8 cellular contexts compared by ENCODE assay signal in genomic region chr2:39435974-39436591, GRCh38. TPM values are rescaled to one million over a fixed set of nuclear protein-coding genes. Genes with fewer than 3 reads are reported as not detected.
DNase-seq lines count a peak whose midpoint lies in the region; ATAC-seq and TF ChIP-seq lines count a peak whose summit lies in the region.

No MANE protein-coding gene starts in this region.

- H3K4me1 ChIP-seq in Panc1 (ENCODE audit: control insufficient read depth, insufficient read depth, low read length), result peaks cover 47% of the 10 kb centered on the region
- H3K4me1 ChIP-seq in endodermal cell (ENCODE audit: control insufficient read depth, insufficient read depth, low read length), result peaks cover 9% of the 10 kb centered on the region
- H3K4me1 ChIP-seq in mononuclear cell (ENCODE audit: insufficient read depth, low read length), result peaks cover 24% of the 10 kb centered on the region
- H3K4me1 ChIP-seq in aorta (ENCODE audit: control insufficient read depth in 1 of 2, insufficient read depth in 2 of 2, low read length in 2 of 2), result peaks cover 6% of the 10 kb centered on the region in 2 donors

- H3K27ac Mint-ChIP-seq in endodermal cell, result peak overlapping the region; percentile 94

- in situ Hi-C loops in Panc1 (cut with HindIII; ENCODE audit: low pct_unique_long_range_greater_than_20kb, low sequenced_read_pairs), result no loop called here

- DNase-seq in AG09309 (ENCODE audit: low read depth) (no peak), Panc1 (ENCODE audit: low read depth, low spot score) (no peak), endodermal cell (no peak), aorta (peak in 1 of 2 donors; percentile 78)

- TF ChIP-seq CTCF in AG09309 (IDR thresholded peaks at IDR 0.05; ENCODE audit: control insufficient read depth, insufficient read depth, low read depth, low read length, missing control alignments), result no peak
- TF ChIP-seq CTCF in Panc1 (IDR thresholded peaks at IDR 0.05), result no peak
- no peak for TF ChIP-seq CTCF in endodermal cell (conservative IDR thresholded peaks at IDR 0.05)

- H3K4me1 Mint-ChIP-seq in endodermal cell, result peaks cover 52% of the 10 kb centered on the region

- H3K36me3 ChIP-seq in Panc1 (ENCODE audit: control insufficient read depth, insufficient read depth, low read length), result peaks cover 5% of the 10 kb centered on the region; the same call in 1 of the 2 replicates
- H3K36me3 ChIP-seq in endodermal cell (ENCODE audit: control insufficient read depth, insufficient read depth, low read length), result no peaks in the 10 kb centered on the region
- no peaks in the 10 kb centered on the region for H3K36me3 ChIP-seq in aorta (ENCODE audit: control insufficient read depth in 1 of 2, insufficient read depth in 2 of 2, low read length in 1 of 2)

- H3K4me3 Mint-ChIP-seq in endodermal cell, result peak overlapping the region; percentile 89

- intact Hi-C loops in Panc1 (cut with micrococcal nuclease; ENCODE audit: unreplicated experiment) (loop anchor here (5.0 kb wide), 1 partner anchor 59 kb away; no protein-coding TSS in a partner anchor), aorta (cut with DNase I) (loop anchor here in 1 of 2 donors (5.0 kb wide), 1 partner anchor 59 kb away; no protein-coding TSS in a partner anchor)

- peak overlapping the region; percentile 66 for H3K9ac ChIP-seq in endodermal cell (ENCODE audit: extremely low read depth, low read length, poor library complexity, severe bottlenecking)

- 2 to 3% methylated on average over 9 to 16 of the region's 16 CpGs for WGBS in endodermal cell (ENCODE audit: insufficient coverage in 1 of 2, insufficient read length in 1 of 2), 2 experiments
- WGBS in aorta, 2 donors, result 1% methylated on average over 16 of the region's 16 CpGs

- H3K27ac ChIP-seq in Panc1 (ENCODE audit: low read length) (peak overlapping the region; percentile 85), endodermal cell (ENCODE audit: low read depth, low read length) (peak overlapping the region; percentile 80), aorta (ENCODE audit: low read depth in 1 of 2, low read length in 2 of 2) (peak overlapping the region in 1 of 2 donors; percentile 85)

- H3K9me3 Mint-ChIP-seq in endodermal cell, result no peaks in the 10 kb centered on the region

- H3K9me3 ChIP-seq in Panc1 (ENCODE audit: control insufficient read depth, insufficient read depth, low read depth, low read length) (no peaks in the 10 kb centered on the region), endodermal cell (ENCODE audit: control insufficient read depth, low read length) (no peaks in the 10 kb centered on the region), mononuclear cell (ENCODE audit: low read depth, low read length) (no peaks in the 10 kb centered on the region), aorta (ENCODE audit: control insufficient read depth, low read length) (no peaks in the 10 kb centered on the region)

- CTCF ChIA-PET in Panc1 (lab: Charles Lee), result no interaction called here

- no peaks in the 10 kb centered on the region for H3K27me3 Mint-ChIP-seq in endodermal cell (ENCODE audit: insufficient read depth)

- ATAC-seq in GM21381 (IDR thresholded peaks at IDR 0.05; ENCODE audit: unreplicated experiment) (peak; percentile 0), Panc1 (peak; percentile 1; the same call in 1 of the 2 replicates), aorta (ENCODE audit: low FRiP score) (peak; percentile 15), esophagus mucosa (no peak), GM21447 (IDR thresholded peaks at IDR 0.05; ENCODE audit: unreplicated experiment) (no peak)

- H3K27me3 ChIP-seq in Panc1 (ENCODE audit: control insufficient read depth, insufficient read depth, low read length) (no peaks in the 10 kb centered on the region), endodermal cell (ENCODE audit: control insufficient read depth, insufficient read depth, low read length, poor library complexity, severe bottlenecking) (no peaks in the 10 kb centered on the region), mononuclear cell (ENCODE audit: insufficient read depth, low read length) (no peaks in the 10 kb centered on the region), aorta (ENCODE audit: control insufficient read depth in 1 of 2, insufficient read depth in 2 of 2, low read length in 1 of 2) (no peaks in the 10 kb centered on the region)

- H3K4me3 ChIP-seq in AG09309 (ENCODE audit: control insufficient read depth, low read depth, low read length) (peak overlapping the region; percentile 68), Panc1 (ENCODE audit: low read depth in 2 of 2, low read length in 2 of 2) (peak overlapping the region; percentile 76 to 85), endodermal cell (ENCODE audit: low read length) (peak overlapping the region; percentile 93), mononuclear cell (ENCODE audit: low read length) (peak overlapping the region; percentile 72), aorta (ENCODE audit: low read length in 2 of 2) (peak overlapping the region; percentile 54 to 96)

- POLR2A ChIA-PET in Panc1 (lab: Charles Lee), result no interaction called here

- BruUV-seq in Panc1 (replicated peaks; lab: Mats Ljungman, UMichigan), result no TSS peak

- H3K36me3 Mint-ChIP-seq in endodermal cell (ENCODE audit: low read depth), result no peaks in the 10 kb centered on the region

RNA-seq across cellular contexts. Expression of gene MAP4K3, which starts 1.0 kb away (rescaled TPM):
- total RNA-seq in Panc1 (2021; ENCODE audit: unreplicated experiment) (26.6 TPM), endodermal cell (10 to 100 TPM; 39.1 to 45.5 TPM), mononuclear cell (36.8 TPM), aorta (10 to 100 TPM; 42.1 to 50.8 TPM), esophagus mucosa (12.4 TPM)
- 9.0 TPM for polyA plus RNA-seq in Panc1 (2012; ENCODE audit: insufficient read length)
- polyA plus RNA-seq in endodermal cell (2013, experiment 1 of 2), result 33.3 TPM
- 29.6 TPM for polyA plus RNA-seq in endodermal cell (2013, experiment 2 of 2)
- 10 to 100 TPM; 13.9 to 23.6 TPM for polyA plus RNA-seq in aorta

Comparison
In these comparisons a context has a peak if more than half of its experiments do, and no peak if none do; other contexts are left out.
1. ATAC-seq: peak in GM21381 (single experiment), Panc1 (single experiment) and aorta (single experiment); none in esophagus mucosa (single experiment) and GM21447 (single experiment).
2. Peak in every context shown above with its lines, with median percentiles within 50 percentile points of each other: H3K4me3 ChIP-seq.